Comparison of ENCODE assay signal across 8 cellular contexts in the genomic region with DNA sequence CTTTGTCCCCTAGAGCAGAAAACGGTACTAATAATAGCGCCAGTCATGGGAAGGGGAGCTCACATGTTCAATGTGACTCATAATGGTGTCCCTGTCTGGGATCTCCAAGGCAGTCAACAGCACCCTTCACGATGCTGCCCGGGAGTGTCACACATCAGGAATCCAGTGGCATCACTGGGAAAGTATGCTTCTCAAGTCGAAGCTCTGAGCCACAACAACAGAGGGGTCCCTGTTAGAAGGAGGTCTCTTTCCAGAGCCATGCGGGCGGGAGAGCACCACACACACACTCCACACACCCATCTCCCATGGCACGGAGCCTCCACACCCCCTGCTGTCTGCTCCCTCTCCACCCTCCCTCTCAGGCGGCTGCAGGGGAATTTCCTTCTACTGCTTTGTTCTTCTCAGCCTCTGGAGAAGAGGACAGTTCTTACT.
DNase-seq lines count a peak whose midpoint lies in the region; ATAC-seq and TF ChIP-seq lines count a peak whose summit lies in the region.

No MANE protein-coding gene starts in this region.

- H3K27ac Mint-ChIP-seq in MCF 10A (ENCODE audit: low read depth, unreplicated experiment) = peak overlapping the region; percentile 56

- TF ChIP-seq POLR2A in right lobe of liver (IDR thresholded peaks at IDR 0.05) = no peak
- TF ChIP-seq POLR2A in erythroblast (IDR thresholded peaks at IDR 0.05; ENCODE audit: low read length) = no peak

- peaks cover 53% of the 10 kb centered on the region for H3K4me1 ChIP-seq in MM.1S (ENCODE audit: low read length)
- no peaks in the 10 kb centered on the region for H3K4me1 ChIP-seq in right lobe of liver
- no peaks in the 10 kb centered on the region for H3K4me1 ChIP-seq in urinary bladder (ENCODE audit: insufficient read depth)

- peak; percentile 5 to 29 (median 17) for ATAC-seq in right lobe of liver

- 0 out of 2 replicates have a peak overlapping the region, but pooled peaks have one; percentile 39 for H3K9ac ChIP-seq in MM.1S (ENCODE audit: low read length)

- POLR2A ChIA-PET in MCF 10A (lab: Yijun Ruan, JAX) = interaction anchor here (0.7 kb wide), 1 partner anchor 13 kb away, joined by 3 read pairs; no protein-coding TSS in a partner anchor

- peaks cover 23% of the 10 kb centered on the region for H3K79me2 ChIP-seq in MM.1S (ENCODE audit: low read length)

- BruUV-seq in MCF 10A (replicated peaks; lab: Mats Ljungman, UMichigan) = no TSS peak

- DNase-seq in AG08396 (ENCODE audit: low spot score) (peak; percentile 88), MM.1S (no peak), MCF 10A (ENCODE audit: unreplicated experiment) (peak; percentile 58), right lobe of liver (no peak), NCI-H1930 (lab: John Stamatoyannopoulos, UW) (no peak), occipital lobe (lab: John Stamatoyannopoulos, UW) (no peak), erythroblast (lab: John Stamatoyannopoulos, UW) (no peak)

- H3K9me3 Mint-ChIP-seq in MCF 10A (ENCODE audit: unreplicated experiment) = no peaks in the 10 kb centered on the region

- H3K4me1 Mint-ChIP-seq in MCF 10A (ENCODE audit: insufficient read depth, unreplicated experiment) = peaks cover 29% of the 10 kb centered on the region

- H3K36me3 ChIP-seq in MM.1S (replicated peaks; ENCODE audit: insufficient read depth, low read length) (no peaks in the 10 kb centered on the region), right lobe of liver (peaks cover 0 to 9% (median 0%) of the 10 kb centered on the region in 4 donors), urinary bladder (ENCODE audit: insufficient read depth) (no peaks in the 10 kb centered on the region)

- H3F3A ChIP-seq in MM.1S (ENCODE audit: insufficient read depth, low read length) = peaks cover 47% of the 10 kb centered on the region

- H3K27ac ChIP-seq in MM.1S (ENCODE audit: low read length) (peak overlapping the region; percentile 93; the same call in 1 of the 2 replicates), right lobe of liver (peak overlapping the region in 1 of 3 donors; percentile 69), urinary bladder (ENCODE audit: low read depth) (peak overlapping the region; percentile 77)

- peaks cover 19% of the 10 kb centered on the region for H3K36me3 Mint-ChIP-seq in MCF 10A (ENCODE audit: insufficient read depth, unreplicated experiment)

- H3K27me3 ChIP-seq in MM.1S (replicated peaks; ENCODE audit: insufficient read depth, low read length) = no peaks in the 10 kb centered on the region
- no peaks in the 10 kb centered on the region for H3K27me3 ChIP-seq in right lobe of liver

- peak overlapping the region; percentile 77; the same call in 1 of the 2 replicates for H3K4me2 ChIP-seq in MM.1S (ENCODE audit: low read depth, low read length)

- no peak overlapping the region for H2AFZ ChIP-seq in MM.1S (ENCODE audit: low read length)

- H4K20me1 ChIP-seq in MM.1S (ENCODE audit: insufficient read depth, low read length) = no peaks in the 10 kb centered on the region

- H3K4me3 ChIP-seq in MM.1S (ENCODE audit: low read length) (no peak overlapping the region), right lobe of liver (no peak overlapping the region), urinary bladder (ENCODE audit: low read depth, low read length) (no peak overlapping the region)

- WGBS in right lobe of liver (ENCODE audit: insufficient coverage, low coverage, low lambda C conversion rate, missing lambda C conversion rate) = 43% methylated on average over 4 of the region's 9 CpGs
- WGBS in urinary bladder = 48% methylated on average over 9 of the region's 9 CpGs

- H3K9me2 ChIP-seq in MM.1S (replicated peaks; ENCODE audit: insufficient read depth, low read length) = no peaks in the 10 kb centered on the region

- no peak for TF ChIP-seq CTCF in MM.1S (IDR thresholded peaks at IDR 0.05; ENCODE audit: low read length)
- TF ChIP-seq CTCF in MCF 10A (IDR thresholded peaks at IDR 0.05; ENCODE audit: unreplicated experiment) = no peak
- no peak for TF ChIP-seq CTCF in right lobe of liver (IDR thresholded peaks at IDR 0.05)

- intact Hi-C loops in MCF 10A (cut with micrococcal nuclease) = no loop called here
- intact Hi-C loops in right lobe of liver (cut with DNase I) = no loop called here

- no peak overlapping the region for H3K4me3 Mint-ChIP-seq in MCF 10A (ENCODE audit: unreplicated experiment)

- H3K9me3 ChIP-seq in MM.1S (replicated peaks; ENCODE audit: insufficient read depth, low read length) (no peaks in the 10 kb centered on the region), right lobe of liver (no peaks in the 10 kb centered on the region)

- CTCF ChIA-PET in MCF 10A (lab: Yijun Ruan, JAX) = interaction anchor here (0.7 to 1.2 kb wide), 3 partner anchors 8 to 150 kb away, joined by 3 to 4 read pairs (median 3); no protein-coding TSS in a partner anchor

- no peaks in the 10 kb centered on the region for H3K27me3 Mint-ChIP-seq in MCF 10A (ENCODE audit: insufficient read depth, unreplicated experiment)

Comparison
In these comparisons a context has a peak if more than half of its experiments do, and no peak if none do; other contexts are left out.
1. DNase-seq: peak in AG08396 (single experiment) and MCF 10A (single experiment); none in MM.1S (single experiment), right lobe of liver (0 of 3), NCI-H1930 (0 of 2), occipital lobe (single experiment) and erythroblast (0 of 2).